Comparison of ENCODE assay signal across 24 cellular contexts in genomic region chr5:98492258-98492657, GRCh38.
DNase-seq lines count a peak whose midpoint lies in the region; ATAC-seq and TF ChIP-seq lines count a peak whose summit lies in the region.
"Had no signal": no experiment of that assay in that cellular context is flagged by ENCODE, and none has a peak within 500 bp of the region (broad histone marks: within the 10 kb centered on the region; RNA-seq: fewer than 3 reads in every experiment).

No MANE protein-coding gene starts in this region.

- H3K27me3 ChIP-seq in breast epithelium = no peaks in the 10 kb centered on the region

- H3K27ac ChIP-seq in breast epithelium = no peak overlapping the region
- H3K27ac ChIP-seq: C4-2B had no signal

- CTCF ChIA-PET in MCF 10A (lab: Yijun Ruan, JAX) = interaction anchor here (0.6 kb wide), 1 partner anchor 10 kb away, joined by 3 read pairs; no protein-coding TSS in a partner anchor

- H3K4me3 ChIP-seq in breast epithelium = no peak overlapping the region

- DNase-seq in MCF 10A (ENCODE audit: unreplicated experiment) = peak; percentile 40
- no peak for DNase-seq in breast epithelium (ENCODE audit: low spot score in 2 of 2)
- no peak for DNase-seq in T-helper 2 cell treated with Interferon-gamma antibody and Interleukin-4, amounts not matched to agents 5 μg/mL and 100 μg/mL, for 36 hours (ENCODE audit: low spot score)
- no peak for DNase-seq in activated T-cell treated with anti-CD3 and anti-CD28 coated beads, Interleukin-2, amount 50 U/mL, for 24 hours
- DNase-seq in HT-29 (ENCODE audit: low spot score) = no peak
- DNase-seq in G401 (ENCODE audit: low spot score) = no peak
- no peak for DNase-seq in iPS-NIHi7 (ENCODE audit: extremely low spot score)
- DNase-seq: activated CD8-positive, alpha-beta T cell treated with anti-CD3 and anti-CD28 coated beads for 36 hours; activated T-cell treated with anti-CD3 and anti-CD28 coated beads, Interleukin-2, amount 50 U/mL, for 1 hour; DMS 273 treated with DMSO at 0.1 percent for 48 hours; endodermal cell; hypothalamus; kidney glomerular epithelial cell; MV-4-11; NCI-H1930; NCI-H446 treated with DMSO at 0.1 percent for 48 hours; Right ventricle myocardium superior; SW 1271 had no signal

- H3K36me3 Mint-ChIP-seq in MCF 10A (ENCODE audit: insufficient read depth, unreplicated experiment) = no peaks in the 10 kb centered on the region
- H3K36me3 Mint-ChIP-seq in T-helper 2 cell treated with Interferon-gamma antibody and Interleukin-4, amounts not matched to agents 5 μg/mL and 100 μg/mL, for 36 hours (ENCODE audit: low read depth) = no peaks in the 10 kb centered on the region
- H3K36me3 Mint-ChIP-seq in activated T-cell treated with anti-CD3 and anti-CD28 coated beads, Interleukin-2, amount 50 U/mL, for 24 hours (ENCODE audit: low read depth) = no peaks in the 10 kb centered on the region
- H3K36me3 Mint-ChIP-seq: activated naive CD8-positive, alpha-beta T cell; IgD-negative memory B cell had no signal

- H3K4me1 Mint-ChIP-seq in MCF 10A (ENCODE audit: insufficient read depth, unreplicated experiment) = peaks cover 9% of the 10 kb centered on the region
- H3K4me1 Mint-ChIP-seq in T-helper 2 cell treated with Interferon-gamma antibody and Interleukin-4, amounts not matched to agents 5 μg/mL and 100 μg/mL, for 36 hours (ENCODE audit: low read depth) = peaks cover 8% of the 10 kb centered on the region
- H3K4me1 Mint-ChIP-seq in activated T-cell treated with anti-CD3 and anti-CD28 coated beads, Interleukin-2, amount 50 U/mL, for 24 hours (ENCODE audit: low read depth) = no peaks in the 10 kb centered on the region
- H3K4me1 Mint-ChIP-seq: nephron had no signal

- H3K4me1 ChIP-seq in breast epithelium = no peaks in the 10 kb centered on the region

- no peak for TF ChIP-seq POLR2A in breast epithelium (IDR thresholded peaks at IDR 0.05)

- no peaks in the 10 kb centered on the region for H3K27me3 Mint-ChIP-seq in MCF 10A (ENCODE audit: insufficient read depth, unreplicated experiment)
- no peaks in the 10 kb centered on the region for H3K27me3 Mint-ChIP-seq in T-helper 2 cell treated with Interferon-gamma antibody and Interleukin-4, amounts not matched to agents 5 μg/mL and 100 μg/mL, for 36 hours (ENCODE audit: low read depth)
- H3K27me3 Mint-ChIP-seq in activated T-cell treated with anti-CD3 and anti-CD28 coated beads, Interleukin-2, amount 50 U/mL, for 24 hours = no peaks in the 10 kb centered on the region
- H3K27me3 Mint-ChIP-seq: activated CD8-positive, alpha-beta T cell treated with anti-CD3 and anti-CD28 coated beads for 36 hours; activated naive CD8-positive, alpha-beta T cell; IgD-negative memory B cell; progenitor cell of endocrine pancreas had no signal

- in situ Hi-C loops in G401 (cut with HindIII; ENCODE audit: low sequenced_read_pairs) = no loop called here

- no TSS peak for BruUV-seq in MCF 10A (replicated peaks; lab: Mats Ljungman, UMichigan)

- H3K9me3 Mint-ChIP-seq in MCF 10A (ENCODE audit: unreplicated experiment) = peaks cover 7% of the 10 kb centered on the region
- H3K9me3 Mint-ChIP-seq in T-helper 2 cell treated with Interferon-gamma antibody and Interleukin-4, amounts not matched to agents 5 μg/mL and 100 μg/mL, for 36 hours = peaks cover 7% of the 10 kb centered on the region
- peaks cover 7% of the 10 kb centered on the region for H3K9me3 Mint-ChIP-seq in activated T-cell treated with anti-CD3 and anti-CD28 coated beads, Interleukin-2, amount 50 U/mL, for 24 hours

- ATAC-seq in esophagus mucosa = peak; percentile 53
- ATAC-seq: activated CD8-positive, alpha-beta T cell treated with anti-CD3 and anti-CD28 coated beads for 36 hours had no signal

- peaks cover 0 to 6% of the 10 kb centered on the region in 2 donors for H3K9me3 ChIP-seq in breast epithelium

- no peaks in the 10 kb centered on the region for H3K36me3 ChIP-seq in breast epithelium

- no peak overlapping the region for H3K27ac Mint-ChIP-seq in MCF 10A (ENCODE audit: low read depth, unreplicated experiment)
- no peak overlapping the region for H3K27ac Mint-ChIP-seq in T-helper 2 cell treated with Interferon-gamma antibody and Interleukin-4, amounts not matched to agents 5 μg/mL and 100 μg/mL, for 36 hours
- H3K27ac Mint-ChIP-seq in activated T-cell treated with anti-CD3 and anti-CD28 coated beads, Interleukin-2, amount 50 U/mL, for 24 hours = no peak overlapping the region
- H3K27ac Mint-ChIP-seq: activated CD8-positive, alpha-beta T cell treated with anti-CD3 and anti-CD28 coated beads for 36 hours; activated naive CD8-positive, alpha-beta T cell; endodermal cell; nephron; progenitor cell of endocrine pancreas had no signal

- no peak overlapping the region for H3K4me3 Mint-ChIP-seq in MCF 10A (ENCODE audit: unreplicated experiment)
- H3K4me3 Mint-ChIP-seq in T-helper 2 cell treated with Interferon-gamma antibody and Interleukin-4, amounts not matched to agents 5 μg/mL and 100 μg/mL, for 36 hours = peak overlapping the region; percentile 4
- no peak overlapping the region for H3K4me3 Mint-ChIP-seq in activated T-cell treated with anti-CD3 and anti-CD28 coated beads, Interleukin-2, amount 50 U/mL, for 24 hours
- H3K4me3 Mint-ChIP-seq: activated CD8-positive, alpha-beta T cell treated with anti-CD3 and anti-CD28 coated beads for 36 hours; activated naive CD8-positive, alpha-beta T cell; endodermal cell; IgD-negative memory B cell; nephron had no signal

- intact Hi-C loops in MCF 10A (cut with micrococcal nuclease) = no loop called here
- intact Hi-C loops in breast epithelium (cut with DNase I; ENCODE audit: low total_unique reads) = no loop called here

- POLR2A ChIA-PET in MCF 10A (lab: Yijun Ruan, JAX) = no interaction called here

- TF ChIP-seq CTCF in MCF 10A (IDR thresholded peaks at IDR 0.05; ENCODE audit: unreplicated experiment) (no peak), breast epithelium (IDR thresholded peaks at IDR 0.05) (no peak)
